In genomic region chr1:32779242-32779641, GRCh38 we compare ENCODE assay signal across 21 cellular contexts.
"Had no signal": no experiment of that assay in that cellular context is flagged by ENCODE, and none has a peak within 500 bp of the region (broad histone marks: within the 10 kb centered on the region; RNA-seq: fewer than 3 reads in every experiment).

No MANE protein-coding gene starts in this region.

- H3K4me1 ChIP-seq: left ventricle myocardium inferior, thyroid gland had no signal

- FAIRE-seq: bronchial epithelial cell, frontal cortex had no signal

- H3K27me3 ChIP-seq: ovary, stomach, thyroid gland, upper lobe of left lung, vagina had no signal

- DNase-seq: activated CD4-positive, alpha-beta T cell treated with anti-CD3 and anti-CD28 coated beads for 36 hours; activated CD4-positive, CD25-positive, alpha-beta regulatory T cell; activated effector memory CD4-positive, alpha-beta T cell treated with anti-CD3 and anti-CD28 coated beads, Interleukin-2, amount 50 U/mL, for 16 hours; activated naive CD4-positive, alpha-beta T cell treated with anti-CD3 and anti-CD28 coated beads, Interleukin-2, amount 50 U/mL, for 16 hours; activated T-cell treated with anti-CD3 and anti-CD28 coated beads for 4 hours; left ventricle myocardium inferior; naive B cell; stimulated activated CD4-positive, alpha-beta T cell treated with anti-CD3 and anti-CD28 coated beads, Interleukin-12 subunit alpha, Interleukin-12 subunit beta, amount 100 ng/mL, for 4 hours; stimulated activated CD4-positive, alpha-beta T cell treated with anti-CD3 and anti-CD28 coated beads, Interleukin-4, amount 100 ng/mL, for 24 hours; stomach; T-helper 1 cell; thyroid gland; upper lobe of left lung had no signal

- H3K4me3 ChIP-seq: left ventricle myocardium inferior, lung, ovary, skin epidermis, stomach, thyroid gland, upper lobe of left lung, vagina had no signal

- H3K36me3 ChIP-seq: ovary had no signal

- H3K27ac ChIP-seq: left ventricle myocardium inferior, ovary, stomach, thyroid gland, vagina had no signal

- H3K9me3 ChIP-seq: left ventricle myocardium inferior, ovary, stomach, thyroid gland, upper lobe of left lung, vagina had no signal

- ATAC-seq: activated CD4-positive, alpha-beta T cell treated with anti-CD3 and anti-CD28 coated beads for 36 hours; sciatic nerve; stimulated activated memory B cell treated with anti-CD40 and anti-IgM and Interleukin-4, amounts not matched to agents 10 μg/mL and 1 μg/mL and 100 μg/mL, for 72 hours had no signal
